ENCODE assay signal across 9 cellular contexts in the genomic region with DNA sequence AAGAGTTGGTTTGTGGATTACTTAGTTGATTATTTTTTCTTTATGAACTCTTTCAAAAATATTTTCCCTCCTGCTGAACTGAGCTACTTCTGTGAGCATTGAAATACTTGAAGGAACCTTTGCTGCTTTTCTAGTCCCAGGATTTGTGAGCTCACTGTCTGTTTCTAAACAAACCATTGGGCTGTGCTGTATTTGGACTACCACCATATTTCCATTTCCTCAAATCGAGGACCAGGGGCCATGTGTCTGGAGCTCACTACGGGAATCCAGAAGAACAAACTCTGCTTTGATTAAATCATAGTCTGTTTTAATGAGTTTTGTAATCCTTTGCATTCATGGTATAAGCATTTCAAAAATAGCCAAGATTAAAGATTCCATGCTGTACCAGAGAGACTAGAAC. TPM values are rescaled to one million over a fixed set of nuclear protein-coding genes. Genes with fewer than 3 reads are reported as not detected.
DNase-seq lines count a peak whose midpoint lies in the region; ATAC-seq and TF ChIP-seq lines count a peak whose summit lies in the region.
"Had no signal": no experiment of that assay in that cellular context is flagged by ENCODE, and none has a peak within 500 bp of the region (broad histone marks: within the 10 kb centered on the region; RNA-seq: fewer than 3 reads in every experiment).

No MANE protein-coding gene starts in this region.

- POLR2A ChIA-PET in activated CD8-positive, alpha-beta T cell treated with anti-CD3 and anti-CD28 coated beads for 36 hours (lab: Charles Lee), result interaction anchor here (1.1 kb wide), 1 partner anchor 23 kb away, joined by 3 read pairs; no protein-coding TSS in a partner anchor

- no peak for TF ChIP-seq CTCF in activated CD8-positive, alpha-beta T cell treated with anti-CD3 and anti-CD28 coated beads for 36 hours (IDR thresholded peaks at IDR 0.05)
- no peak for TF ChIP-seq CTCF in testis (IDR thresholded peaks at IDR 0.05)

- WGBS in testis, 2 donors, result 0 to 18% methylated on average over 2 of the region's 2 CpGs

- no peaks in the 10 kb centered on the region for H3K9me3 Mint-ChIP-seq in activated T-cell treated with anti-CD3 and anti-CD28 coated beads, Interleukin-2, amount 50 U/mL, for 24 hours
- no peaks in the 10 kb centered on the region for H3K9me3 Mint-ChIP-seq in activated CD8-positive, alpha-beta T cell treated with anti-CD3 and anti-CD28 coated beads for 36 hours

- H3K4me3 ChIP-seq in iPS-20b (ENCODE audit: low read length) (peak overlapping the region; percentile 93), testis (no peak overlapping the region)

- TF ChIP-seq POLR2A in testis (IDR thresholded peaks at IDR 0.05), result no peak

- H3K27me3 ChIP-seq in iPS-20b (ENCODE audit: insufficient read depth, low read length) (no peaks in the 10 kb centered on the region), testis (no peaks in the 10 kb centered on the region)

- H3K4me1 ChIP-seq in iPS-20b (ENCODE audit: insufficient read depth, low read length) (peaks cover 5% of the 10 kb centered on the region; the same call in 1 of the 2 replicates), testis (peaks cover 36% of the 10 kb centered on the region)

- intact Hi-C loops in activated CD8-positive, alpha-beta T cell treated with anti-CD3 and anti-CD28 coated beads for 36 hours (cut with micrococcal nuclease), result loop anchor here (5.0 kb wide), 1 partner anchor 274 kb away; no protein-coding TSS in a partner anchor
- intact Hi-C loops in testis (cut with DNase I; ENCODE audit: low total_unique reads), result no loop called here
- intact Hi-C loops in left colon (cut with DNase I, micrococcal nuclease), result no loop called here

- H3K27ac Mint-ChIP-seq in activated T-cell treated with anti-CD3 and anti-CD28 coated beads, Interleukin-2, amount 50 U/mL, for 24 hours, result peak overlapping the region; percentile 74
- H3K27ac Mint-ChIP-seq in activated CD8-positive, alpha-beta T cell treated with anti-CD3 and anti-CD28 coated beads for 36 hours, result peak overlapping the region; percentile 67

- H3K9ac ChIP-seq in iPS-20b (ENCODE audit: low read depth, low read length), result peak overlapping the region; percentile 90; the same call in 1 of the 2 replicates

- H3K9me3 ChIP-seq in iPS-20b (ENCODE audit: insufficient read depth, low read depth, low read length) (no peaks in the 10 kb centered on the region), testis (no peaks in the 10 kb centered on the region)

- ATAC-seq in activated CD8-positive, alpha-beta T cell treated with anti-CD3 and anti-CD28 coated beads for 36 hours, result no peak
- no peak for ATAC-seq in left colon
- ATAC-seq in HG03571 (IDR thresholded peaks at IDR 0.05; ENCODE audit: unreplicated experiment), result no peak

- H3K36me3 Mint-ChIP-seq in activated T-cell treated with anti-CD3 and anti-CD28 coated beads, Interleukin-2, amount 50 U/mL, for 24 hours (ENCODE audit: low read depth), result peaks cover 55% of the 10 kb centered on the region
- H3K36me3 Mint-ChIP-seq in activated CD8-positive, alpha-beta T cell treated with anti-CD3 and anti-CD28 coated beads for 36 hours (ENCODE audit: low read depth), result peaks cover 33% of the 10 kb centered on the region

- CTCF ChIA-PET in activated CD8-positive, alpha-beta T cell treated with anti-CD3 and anti-CD28 coated beads for 36 hours (lab: Charles Lee), result interaction anchor here (1.0 to 2.4 kb wide), 5 partner anchors 19 to 397 kb away, joined by 3 to 12 read pairs (median 7); no protein-coding TSS in a partner anchor

- H3K27me3 Mint-ChIP-seq in activated T-cell treated with anti-CD3 and anti-CD28 coated beads, Interleukin-2, amount 50 U/mL, for 24 hours, result no peaks in the 10 kb centered on the region
- no peaks in the 10 kb centered on the region for H3K27me3 Mint-ChIP-seq in activated CD8-positive, alpha-beta T cell treated with anti-CD3 and anti-CD28 coated beads for 36 hours

- peak overlapping the region; percentile 100 for H3K4me3 Mint-ChIP-seq in activated T-cell treated with anti-CD3 and anti-CD28 coated beads, Interleukin-2, amount 50 U/mL, for 24 hours
- peak overlapping the region; percentile 95 for H3K4me3 Mint-ChIP-seq in activated CD8-positive, alpha-beta T cell treated with anti-CD3 and anti-CD28 coated beads for 36 hours

- H3K36me3 ChIP-seq in iPS-20b (ENCODE audit: insufficient read depth, low read depth, low read length), result peaks cover 29% of the 10 kb centered on the region; the same call in 1 of the 2 replicates
- H3K36me3 ChIP-seq in testis (ENCODE audit: low read depth, missing control alignments), result no peaks in the 10 kb centered on the region

- H3K27ac ChIP-seq in iPS-20b (ENCODE audit: low read length) (no peak overlapping the region), testis (peak overlapping the region; percentile 93 to 96)

- no peak for DNase-seq in activated T-cell treated with anti-CD3 and anti-CD28 coated beads, Interleukin-2, amount 50 U/mL, for 24 hours
- no peak for DNase-seq in activated T-cell treated with anti-CD3 and anti-CD28 coated beads, Interleukin-2, amount 50 U/mL, for 1 hour
- no peak for DNase-seq in activated CD8-positive, alpha-beta T cell treated with anti-CD3 and anti-CD28 coated beads for 36 hours
- DNase-seq in testis, result no peak
- no peak for DNase-seq in left colon
- no peak for DNase-seq in OCI-M2 (lab: John Stamatoyannopoulos, UW; ENCODE audit: unreplicated experiment)
- DNase-seq: COR-L47 had no signal

- H3K4me1 Mint-ChIP-seq in activated T-cell treated with anti-CD3 and anti-CD28 coated beads, Interleukin-2, amount 50 U/mL, for 24 hours (ENCODE audit: low read depth), result peaks cover 55% of the 10 kb centered on the region
- peaks cover 42% of the 10 kb centered on the region for H3K4me1 Mint-ChIP-seq in activated CD8-positive, alpha-beta T cell treated with anti-CD3 and anti-CD28 coated beads for 36 hours (ENCODE audit: low read depth)

RNA-seq across cellular contexts. Expression of gene MRPL33, which starts 1.3 kb away (rescaled TPM):
- 10 to 100 TPM; 54.6 to 59.2 TPM for total RNA-seq in activated CD8-positive, alpha-beta T cell treated with anti-CD3 and anti-CD28 coated beads for 36 hours
- total RNA-seq in testis (100 to 1,000 TPM; 142 to 175 TPM), left colon (10 to 100 TPM; 54.3 to 56.7 TPM)
- 204 TPM for polyA plus RNA-seq in testis (ENCODE audit: insufficient read depth, low read depth, low replicate concordance)
